In genomic region chr14:37746140-37746832, GRCh38 we compare ENCODE assay signal across 31 cellular contexts.
"Had no signal": no experiment of that assay in that cellular context is flagged by ENCODE, and none has a peak within 500 bp of the region (broad histone marks: within the 10 kb centered on the region; RNA-seq: fewer than 3 reads in every experiment).

No MANE protein-coding gene starts in this region.

- FAIRE-seq: endometrium, endothelial cell of umbilical vein, frontal cortex had no signal

- H3K9me3 ChIP-seq: adrenal gland, body of pancreas, heart left ventricle had no signal

- H3K4me1 ChIP-seq: adrenal gland, body of pancreas, heart left ventricle had no signal

- ATAC-seq: activated CD4-positive, alpha-beta T cell treated with anti-CD3 and anti-CD28 coated beads for 36 hours; activated CD8-positive, alpha-beta memory T cell treated with anti-CD3 and anti-CD28 coated beads, Interleukin-2, amount 10 ng/mL, durations not matched to agents 7 days and 5 days; activated CD8-positive, alpha-beta T cell treated with anti-CD3 and anti-CD28 coated beads, Interleukin-2, amount 10 ng/mL, durations not matched to agents 7 days and 5 days; activated naive CD8-positive, alpha-beta T cell treated with anti-CD3 and anti-CD28 coated beads, Interleukin-2, amount 50 U/mL, for 24 hours; body of pancreas; esophagus mucosa; heart left ventricle had no signal

- H3K27ac ChIP-seq: adrenal gland, body of pancreas, cardiac muscle cell, coronary artery, dorsolateral prefrontal cortex, heart left ventricle had no signal

- H3K4me3 ChIP-seq: adrenal gland, body of pancreas, cardiac muscle cell, coronary artery, dorsolateral prefrontal cortex, heart left ventricle had no signal

- DNase-seq: activated CD4-positive, alpha-beta memory T cell treated with anti-CD3 and anti-CD28 coated beads for 36 hours; activated CD4-positive, alpha-beta T cell treated with anti-CD3 and anti-CD28 coated beads for 36 hours; activated CD4-positive, alpha-beta T cell treated with anti-CD3 and anti-CD28 coated beads, Interleukin-2, amount 10 ng/mL, durations not matched to agents 24 days and 14 days; activated CD4-positive, CD25-positive, alpha-beta regulatory T cell; activated CD4-positive, CD25-positive, alpha-beta regulatory T cell treated with anti-CD3 and anti-CD28 coated beads, Interleukin-2, amount 50 U/mL, for 72 hours; activated CD8-positive, alpha-beta memory T cell treated with anti-CD3 and anti-CD28 coated beads, Interleukin-2, amount 10 ng/mL, durations not matched to agents 7 days and 5 days; activated CD8-positive, alpha-beta memory T cell treated with anti-CD3 and anti-CD28 coated beads, Interleukin-2, amount 50 U/mL, for 4 hours; activated CD8-positive, alpha-beta T cell treated with anti-CD3 and anti-CD28 coated beads, Interleukin-2, amount 10 ng/mL, durations not matched to agents 7 days and 5 days; activated effector memory CD4-positive, alpha-beta T cell treated with anti-CD3 and anti-CD28 coated beads, Interleukin-2, amount 50 U/mL, for 16 hours; activated naive CD4-positive, alpha-beta T cell treated with anti-CD3 and anti-CD28 coated beads for 36 hours; activated naive CD8-positive, alpha-beta T cell treated with anti-CD3 and anti-CD28 coated beads for 36 hours; activated naive CD8-positive, alpha-beta T cell treated with anti-CD3 and anti-CD28 coated beads, Interleukin-2, amount 50 U/mL, for 24 hours; activated T-cell treated with anti-CD3 and anti-CD28 coated beads, Interleukin-2, amount 50 U/mL, for 1 hour; activated T-cell treated with anti-CD3 and anti-CD28 coated beads, Interleukin-2, amount 50 U/mL, for 48 hours; adrenal gland; amygdala; aorta; body of pancreas; central memory CD4-positive, alpha-beta T cell; dorsolateral prefrontal cortex; effector CD4-positive, alpha-beta T cell; foreskin fibroblast; glutamatergic neuron; heart left ventricle; T-helper 2 cell had no signal

- H3K27me3 ChIP-seq: adrenal gland, body of pancreas, cardiac muscle cell, dorsolateral prefrontal cortex, heart left ventricle had no signal

- H3K36me3 ChIP-seq: adrenal gland, cardiac muscle cell, heart left ventricle had no signal
